ENCODE assay signal across 23 cellular contexts in genomic region chr2:197327776-197328169, GRCh38. TPM values are rescaled to one million over a fixed set of nuclear protein-coding genes. Genes with fewer than 3 reads are reported as not detected.
A peak's percentile ranks its signal among the peaks of the same experiment; 100 is the strongest.
DNase-seq lines count a peak whose midpoint lies in the region; ATAC-seq and TF ChIP-seq lines count a peak whose summit lies in the region.
"Had no signal": no experiment of that assay in that cellular context is flagged by ENCODE, and none has a peak within 500 bp of the region (broad histone marks: within the 10 kb centered on the region; RNA-seq: fewer than 3 reads in every experiment).

No MANE protein-coding gene starts in this region.

- no peak for DNase-seq in activated T-cell treated with anti-CD3 and anti-CD28 coated beads, Interleukin-2, amount 50 U/mL, for 4 hours
- DNase-seq in activated T-cell treated with anti-CD3 and anti-CD28 coated beads for 4 hours (no peak), amniotic stem cell (lab: John Stamatoyannopoulos, UW) (no peak)
- no peak for DNase-seq in activated naive CD4-positive, alpha-beta T cell treated with anti-CD3 and anti-CD28 coated beads, Interleukin-2, amount 50 U/mL, for 72 hours (ENCODE audit: low spot score in 2 of 2)
- no peak for DNase-seq in stimulated activated naive B cell treated with anti-CD40 and anti-IgM and Interleukin-4, amounts not matched to agents 10 μg/mL and 1 μg/mL and 100 μg/mL, for 72 hours
- DNase-seq: activated CD8-positive, alpha-beta memory T cell treated with anti-CD3 and anti-CD28 coated beads, Interleukin-2, amount 50 U/mL, for 48 hours; aorta; effector CD8-positive, alpha-beta T cell; head of caudate nucleus; IMR-90; left lung; midbrain; MM.1S; NCI-H146; NCI-H2171 treated with DMSO at 0.1 percent for 48 hours; SHP77 treated with DMSO at 0.1 percent for 48 hours; spleen; stimulated activated CD8-positive, alpha-beta memory T cell treated with anti-CD3 and anti-CD28 coated beads, Interleukin-4, amount 100 ng/mL, for 48 hours; testis had no signal

- H3K4me3 ChIP-seq in Loucy (ENCODE audit: low read length, poor library complexity, severe bottlenecking): no peak overlapping the region
- H3K4me3 ChIP-seq: left lung, spleen, testis had no signal

- H3K4me1 ChIP-seq in Loucy (ENCODE audit: insufficient read depth, low read length, poor library complexity, severe bottlenecking): peaks cover 17% of the 10 kb centered on the region
- H3K4me1 ChIP-seq: left lung, testis had no signal

- no peak for TF ChIP-seq CTCF in Loucy (conservative IDR thresholded peaks at IDR 0.05; ENCODE audit: low read length)

- 0 out of 2 replicates have a peak overlapping the region, but pooled peaks have one; percentile 1 for H2AFZ ChIP-seq in Loucy (ENCODE audit: low read length)

- no peaks in the 10 kb centered on the region for H3K9me3 ChIP-seq in Loucy (ENCODE audit: insufficient read depth, low read depth, low read length)
- H3K9me3 ChIP-seq: left lung, testis had no signal

- peaks cover 4% of the 10 kb centered on the region for H3K9me3 Mint-ChIP-seq in activated T-cell treated with anti-CD3 and anti-CD28 coated beads, Interleukin-2, amount 50 U/mL, for 4 hours
- peaks cover 6 to 8% of the 10 kb centered on the region in 2 donors for H3K9me3 Mint-ChIP-seq in activated naive CD4-positive, alpha-beta T cell treated with anti-CD3 and anti-CD28 coated beads, Interleukin-2, amount 50 U/mL, for 72 hours
- H3K9me3 Mint-ChIP-seq in stimulated activated naive B cell treated with anti-CD40 and anti-IgM and Interleukin-4, amounts not matched to agents 10 μg/mL and 1 μg/mL and 100 μg/mL, for 72 hours: peaks cover 3 to 8% of the 10 kb centered on the region in 2 donors

- H3K9me2 ChIP-seq in Loucy (replicated peaks; ENCODE audit: low read depth, low read length): no peaks in the 10 kb centered on the region

- H3K36me3 ChIP-seq in Loucy (ENCODE audit: insufficient read depth, low read length): no peaks in the 10 kb centered on the region
- H3K36me3 ChIP-seq: left lung, spleen had no signal

- no peaks in the 10 kb centered on the region for H3F3A ChIP-seq in Loucy (ENCODE audit: low read depth)

- peak overlapping the region; percentile 39 for H3K4me3 Mint-ChIP-seq in activated T-cell treated with anti-CD3 and anti-CD28 coated beads, Interleukin-2, amount 50 U/mL, for 4 hours
- peak overlapping the region; percentile 46 to 62 for H3K4me3 Mint-ChIP-seq in stimulated activated naive B cell treated with anti-CD40 and anti-IgM and Interleukin-4, amounts not matched to agents 10 μg/mL and 1 μg/mL and 100 μg/mL, for 72 hours
- H3K4me3 Mint-ChIP-seq: WTC11 had no signal

- H3K9ac ChIP-seq in Loucy (ENCODE audit: low read depth, low read length, poor library complexity, severe bottlenecking): no peak overlapping the region

- H3K4me2 ChIP-seq in Loucy (ENCODE audit: low read depth, low read length, poor library complexity, severe bottlenecking): no peak overlapping the region

- no peaks in the 10 kb centered on the region for H3K27me3 ChIP-seq in Loucy (ENCODE audit: insufficient read depth, low read length, poor library complexity, severe bottlenecking)
- H3K27me3 ChIP-seq: left lung, spleen, testis had no signal

- no peaks in the 10 kb centered on the region for H3K36me3 Mint-ChIP-seq in activated T-cell treated with anti-CD3 and anti-CD28 coated beads, Interleukin-2, amount 50 U/mL, for 4 hours (ENCODE audit: insufficient read depth)
- H3K36me3 Mint-ChIP-seq in activated naive CD4-positive, alpha-beta T cell treated with anti-CD3 and anti-CD28 coated beads, Interleukin-2, amount 50 U/mL, for 72 hours: peaks cover 6 to 11% of the 10 kb centered on the region in 2 donors
- peaks cover 7 to 11% of the 10 kb centered on the region in 2 donors for H3K36me3 Mint-ChIP-seq in stimulated activated naive B cell treated with anti-CD40 and anti-IgM and Interleukin-4, amounts not matched to agents 10 μg/mL and 1 μg/mL and 100 μg/mL, for 72 hours
- H3K36me3 Mint-ChIP-seq: WTC11 had no signal

- peaks cover 58% of the 10 kb centered on the region for H3K4me1 Mint-ChIP-seq in activated T-cell treated with anti-CD3 and anti-CD28 coated beads, Interleukin-2, amount 50 U/mL, for 4 hours (ENCODE audit: low read depth)
- H3K4me1 Mint-ChIP-seq in stimulated activated naive B cell treated with anti-CD40 and anti-IgM and Interleukin-4, amounts not matched to agents 10 μg/mL and 1 μg/mL and 100 μg/mL, for 72 hours: peaks cover 39 to 53% of the 10 kb centered on the region in 2 donors
- H3K4me1 Mint-ChIP-seq: WTC11 had no signal

- ATAC-seq in activated T-cell treated with anti-CD3 and anti-CD28 coated beads, Interleukin-2, amount 50 U/mL, for 4 hours: peak; percentile 64 to 71
- peak; percentile 39 to 54 for ATAC-seq in activated naive CD4-positive, alpha-beta T cell treated with anti-CD3 and anti-CD28 coated beads, Interleukin-2, amount 50 U/mL, for 72 hours
- ATAC-seq in stimulated activated naive B cell treated with anti-CD40 and anti-IgM and Interleukin-4, amounts not matched to agents 10 μg/mL and 1 μg/mL and 100 μg/mL, for 72 hours (replicated peaks): peak; percentile 81 to 84
- no peak for ATAC-seq in GM21515 (IDR thresholded peaks at IDR 0.05; ENCODE audit: unreplicated experiment)
- no peak for ATAC-seq in HG03354 (IDR thresholded peaks at IDR 0.05; ENCODE audit: poor library complexity, severe bottlenecking, unreplicated experiment)
- ATAC-seq: left lung, WTC11 had no signal

- H3K27me3 Mint-ChIP-seq in activated T-cell treated with anti-CD3 and anti-CD28 coated beads, Interleukin-2, amount 50 U/mL, for 4 hours (ENCODE audit: low read depth): no peaks in the 10 kb centered on the region
- H3K27me3 Mint-ChIP-seq in stimulated activated naive B cell treated with anti-CD40 and anti-IgM and Interleukin-4, amounts not matched to agents 10 μg/mL and 1 μg/mL and 100 μg/mL, for 72 hours: peaks cover 0 to under 1% of the 10 kb centered on the region in 2 donors

- H3K79me2 ChIP-seq in Loucy (ENCODE audit: insufficient read depth, low read length): no peaks in the 10 kb centered on the region

- no peaks in the 10 kb centered on the region for H4K20me1 ChIP-seq in Loucy (ENCODE audit: insufficient read depth, low read length, poor library complexity, severe bottlenecking)

- peak overlapping the region; percentile 50 to 79 for H3K27ac Mint-ChIP-seq in activated naive CD4-positive, alpha-beta T cell treated with anti-CD3 and anti-CD28 coated beads, Interleukin-2, amount 50 U/mL, for 72 hours
- H3K27ac Mint-ChIP-seq in stimulated activated naive B cell treated with anti-CD40 and anti-IgM and Interleukin-4, amounts not matched to agents 10 μg/mL and 1 μg/mL and 100 μg/mL, for 72 hours: peak overlapping the region; percentile 98
- H3K27ac Mint-ChIP-seq: WTC11 had no signal

RNA-seq across cellular contexts. Expression of gene ANKRD44, which starts 17.2 kb away (rescaled TPM):
- 10 to 100 TPM; 75.0 to 91.5 (median 78.3) TPM for total RNA-seq in activated T-cell treated with anti-CD3 and anti-CD28 coated beads, Interleukin-2, amount 50 U/mL, for 4 hours
- 100 to 1,000 TPM; 103 to 130 TPM for total RNA-seq in activated naive CD4-positive, alpha-beta T cell treated with anti-CD3 and anti-CD28 coated beads, Interleukin-2, amount 50 U/mL, for 72 hours

Comparison
In these comparisons a context has a peak if more than half of its experiments do, and no peak if none do; other contexts are left out.
1. ATAC-seq: peak in activated T-cell treated with anti-CD3 and anti-CD28 coated beads, Interleukin-2, amount 50 U/mL, for 4 hours (2 of 2), activated naive CD4-positive, alpha-beta T cell treated with anti-CD3 and anti-CD28 coated beads, Interleukin-2, amount 50 U/mL, for 72 hours (2 of 2) and stimulated activated naive B cell treated with anti-CD40 and anti-IgM and Interleukin-4, amounts not matched to agents 10 μg/mL and 1 μg/mL and 100 μg/mL, for 72 hours (2 of 2); none in GM21515 (single experiment) and HG03354 (single experiment).